21 cellular contexts compared by ENCODE assay signal in the genomic region with DNA sequence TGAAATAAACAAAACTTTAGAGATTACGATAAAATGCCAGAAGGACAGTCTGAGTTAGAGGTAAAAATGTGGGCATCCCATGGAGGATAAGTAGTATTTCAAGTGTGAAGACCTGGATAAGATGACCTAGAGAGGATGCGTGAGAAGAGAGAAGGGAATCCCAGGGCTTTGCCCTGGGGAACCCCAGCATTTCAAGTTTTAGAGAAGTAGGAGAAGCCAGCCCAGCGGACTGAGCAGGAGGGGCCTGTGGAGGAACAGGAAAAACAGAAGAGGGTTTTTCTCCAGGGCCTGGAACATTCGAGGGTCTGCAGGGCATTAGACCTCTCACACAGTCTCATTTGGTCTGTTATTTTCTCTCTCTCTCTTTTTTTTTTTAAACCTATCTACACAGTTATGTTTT. TPM values are rescaled to one million over a fixed set of nuclear protein-coding genes. Genes with fewer than 3 reads are reported as not detected.
"Had no signal": no experiment of that assay in that cellular context is flagged by ENCODE, and none has a peak within 500 bp of the region (broad histone marks: within the 10 kb centered on the region; RNA-seq: fewer than 3 reads in every experiment).

No MANE protein-coding gene starts in this region.

- H3K36me3 Mint-ChIP-seq: natural killer cell had no signal

- H3K27ac ChIP-seq: colonic mucosa, foreskin keratinocyte, thyroid gland had no signal

- H3K4me3 Mint-ChIP-seq: activated CD8-positive, alpha-beta T cell treated with anti-CD3 and anti-CD28 coated beads for 36 hours; activated naive CD4-positive, alpha-beta T cell treated with anti-CD3 and anti-CD28 coated beads for 36 hours; activated naive CD8-positive, alpha-beta T cell treated with anti-CD3 and anti-CD28 coated beads, Interleukin-2, amount 50 U/mL, for 24 hours; central memory CD8-positive, alpha-beta T cell; natural killer cell had no signal

- H3K4me2 ChIP-seq: smooth muscle cell had no signal

- H3K27ac Mint-ChIP-seq: activated CD8-positive, alpha-beta T cell treated with anti-CD3 and anti-CD28 coated beads for 36 hours; activated naive CD4-positive, alpha-beta T cell treated with anti-CD3 and anti-CD28 coated beads for 36 hours; activated naive CD8-positive, alpha-beta T cell treated with anti-CD3 and anti-CD28 coated beads, Interleukin-2, amount 50 U/mL, for 24 hours; activated T-helper 2 cell treated with anti-CD3 and anti-CD28 coated beads, Interferon-gamma antibody, Interleukin-2, Interleukin-4, amounts not matched to agents 10 μg/mL and 5 μg/mL and 100 μg/mL, durations not matched to agents 14 hours and 24 hours and 36 hours; natural killer cell had no signal

- ATAC-seq: activated CD8-positive, alpha-beta T cell treated with anti-CD3 and anti-CD28 coated beads for 36 hours; activated naive CD8-positive, alpha-beta T cell treated with anti-CD3 and anti-CD28 coated beads, Interleukin-2, amount 50 U/mL, for 24 hours; foreskin keratinocyte; left cardiac atrium; natural killer cell; sciatic nerve had no signal

- H3K36me3 ChIP-seq: colonic mucosa had no signal

- H3K9me3 ChIP-seq: colonic mucosa, thyroid gland had no signal

- H3K27me3 ChIP-seq: colonic mucosa, foreskin keratinocyte, thyroid gland had no signal

- FAIRE-seq: islet of Langerhans had no signal

- H3K4me1 ChIP-seq: colonic mucosa, foreskin keratinocyte, thyroid gland had no signal

- H3K4me3 ChIP-seq: colonic mucosa, smooth muscle cell, thyroid gland had no signal

- DNase-seq: activated CD8-positive, alpha-beta T cell treated with anti-CD3 and anti-CD28 coated beads for 36 hours; activated naive CD4-positive, alpha-beta T cell treated with anti-CD3 and anti-CD28 coated beads for 36 hours; activated naive CD8-positive, alpha-beta T cell treated with anti-CD3 and anti-CD28 coated beads, Interleukin-2, amount 50 U/mL, for 24 hours; activated T-cell treated with anti-CD3 and anti-CD28 coated beads, Interleukin-2, amount 50 U/mL, for 1 hour; aorta; colonic mucosa; foreskin keratinocyte; hippocampal formation; left cardiac atrium; natural killer cell; stimulated activated CD4-positive, alpha-beta T cell treated with anti-CD3 and anti-CD28 coated beads, Interleukin-4, amount 100 ng/mL, for 4 hours; stimulated activated naive CD4-positive, alpha-beta T cell; T-helper 1 cell; T-helper 9 cell; thyroid gland had no signal

- H3K27me3 Mint-ChIP-seq: activated CD8-positive, alpha-beta T cell treated with anti-CD3 and anti-CD28 coated beads for 36 hours; activated naive CD8-positive, alpha-beta T cell treated with anti-CD3 and anti-CD28 coated beads, Interleukin-2, amount 50 U/mL, for 24 hours; central memory CD8-positive, alpha-beta T cell had no signal

- H3K9me3 Mint-ChIP-seq: activated CD8-positive, alpha-beta T cell treated with anti-CD3 and anti-CD28 coated beads for 36 hours; activated naive CD4-positive, alpha-beta T cell treated with anti-CD3 and anti-CD28 coated beads for 36 hours; activated naive CD8-positive, alpha-beta T cell treated with anti-CD3 and anti-CD28 coated beads, Interleukin-2, amount 50 U/mL, for 24 hours; activated T-helper 2 cell treated with anti-CD3 and anti-CD28 coated beads, Interferon-gamma antibody, Interleukin-2, Interleukin-4, amounts not matched to agents 10 μg/mL and 5 μg/mL and 100 μg/mL, durations not matched to agents 14 hours and 24 hours and 36 hours; central memory CD8-positive, alpha-beta T cell; natural killer cell had no signal

RNA-seq across cellular contexts. Expression of gene SYN1, which starts 13.0 kb away (rescaled TPM):
- total RNA-seq: mesenteric fat pad had no signal
